10 cellular contexts compared by ENCODE assay signal in the genomic region with DNA sequence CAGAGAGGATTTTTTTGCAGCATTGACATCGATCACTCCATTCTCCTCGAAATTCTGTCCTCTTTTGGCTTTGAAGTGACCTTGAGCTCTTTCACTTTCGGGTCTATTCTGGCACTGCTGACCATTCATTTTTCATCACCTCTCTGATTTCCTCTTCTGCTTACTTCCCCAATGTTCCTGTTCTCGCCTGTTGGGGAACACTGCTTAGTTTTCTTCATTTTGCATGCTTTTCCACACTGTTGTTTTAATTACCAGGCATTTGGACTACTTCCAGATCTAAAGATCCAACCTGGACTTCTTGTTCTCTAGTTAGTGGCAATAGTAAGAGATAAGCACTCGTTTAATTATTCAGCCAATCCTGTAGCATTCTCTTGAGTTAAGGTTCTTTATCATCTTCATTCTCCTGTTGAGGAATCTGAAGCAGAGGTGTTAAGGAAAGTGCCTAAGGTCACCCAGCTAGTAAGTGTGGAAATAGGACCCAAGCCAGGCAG. TPM values are rescaled to one million over a fixed set of nuclear protein-coding genes. Genes with fewer than 3 reads are reported as not detected.
DNase-seq lines count a peak whose midpoint lies in the region; ATAC-seq and TF ChIP-seq lines count a peak whose summit lies in the region.
"Had no signal": no experiment of that assay in that cellular context is flagged by ENCODE, and none has a peak within 500 bp of the region (broad histone marks: within the 10 kb centered on the region; RNA-seq: fewer than 3 reads in every experiment).

No MANE protein-coding gene starts in this region.

- no peaks in the 10 kb centered on the region for H3K36me3 ChIP-seq in CD8-positive, alpha-beta T cell (ENCODE audit: insufficient read depth, low read length)

- H3K36me3 Mint-ChIP-seq in CD8-positive, alpha-beta T cell = peaks cover 66% of the 10 kb centered on the region
- H3K36me3 Mint-ChIP-seq in dendritic cell treated with granulocyte-macrophage colony-stimulating factor and Interleukin-4, amounts not matched to agents 40 ng/mL and 50 ng/mL, for 4 days (ENCODE audit: low read depth) = peaks cover 41% of the 10 kb centered on the region
- H3K36me3 Mint-ChIP-seq in nephron progenitor cell (ENCODE audit: low read depth) (peaks cover 26% of the 10 kb centered on the region), type B pancreatic cell (peaks cover 10% of the 10 kb centered on the region)

- no peak overlapping the region for H3K27ac ChIP-seq in CD8-positive, alpha-beta T cell (ENCODE audit: low read depth, low read length)

- H3K4me3 ChIP-seq in CD8-positive, alpha-beta T cell (ENCODE audit: low read depth, low read length) = no peak overlapping the region

- no peaks in the 10 kb centered on the region for H3K27me3 Mint-ChIP-seq in CD8-positive, alpha-beta T cell (ENCODE audit: low read depth)
- no peaks in the 10 kb centered on the region for H3K27me3 Mint-ChIP-seq in dendritic cell treated with granulocyte-macrophage colony-stimulating factor and Interleukin-4, amounts not matched to agents 40 ng/mL and 50 ng/mL, for 4 days
- H3K27me3 Mint-ChIP-seq in nephron progenitor cell (ENCODE audit: low read depth, poor library complexity) (no peaks in the 10 kb centered on the region), type B pancreatic cell (no peaks in the 10 kb centered on the region)
- H3K27me3 Mint-ChIP-seq: activated naive CD8-positive, alpha-beta T cell treated with anti-CD3 and anti-CD28 coated beads for 36 hours had no signal

- no peaks in the 10 kb centered on the region for H3K27me3 ChIP-seq in CD8-positive, alpha-beta T cell (ENCODE audit: insufficient read depth, low read length)

- H3K27ac Mint-ChIP-seq in CD8-positive, alpha-beta T cell = peak overlapping the region; percentile 6
- peak overlapping the region; percentile 93 for H3K27ac Mint-ChIP-seq in dendritic cell treated with granulocyte-macrophage colony-stimulating factor and Interleukin-4, amounts not matched to agents 40 ng/mL and 50 ng/mL, for 4 days
- H3K27ac Mint-ChIP-seq in nephron progenitor cell (peak overlapping the region; percentile 52), type B pancreatic cell (no peak overlapping the region)
- H3K27ac Mint-ChIP-seq: activated naive CD8-positive, alpha-beta T cell treated with anti-CD3 and anti-CD28 coated beads for 36 hours had no signal

- H3K9me3 ChIP-seq in CD8-positive, alpha-beta T cell (ENCODE audit: low read length) = no peaks in the 10 kb centered on the region

- ATAC-seq in CD8-positive, alpha-beta T cell = no peak
- no peak for ATAC-seq in HG02938 (IDR thresholded peaks at IDR 0.05; ENCODE audit: unreplicated experiment)

- intact Hi-C loops in CD8-positive, alpha-beta T cell (cut with DNase I, micrococcal nuclease) = no loop called here
- intact Hi-C loops in dendritic cell treated with granulocyte-macrophage colony-stimulating factor and Interleukin-4, amounts not matched to agents 40 ng/mL and 50 ng/mL, for 4 days (cut with micrococcal nuclease) = loop anchor here (2.0 kb wide), 1 partner anchor 54 kb away; a partner anchor contains a TSS
- intact Hi-C loops in posterior cingulate gyrus (cut with DNase I) = loop anchor here (5.0 kb wide), 1 partner anchor 41 kb away; no protein-coding TSS in a partner anchor

- POLR2A ChIA-PET in CD8-positive, alpha-beta T cell (lab: Charles Lee) = no interaction called here

- peaks cover 76% of the 10 kb centered on the region for H3K4me1 Mint-ChIP-seq in CD8-positive, alpha-beta T cell (ENCODE audit: low read depth)
- peaks cover 38% of the 10 kb centered on the region for H3K4me1 Mint-ChIP-seq in dendritic cell treated with granulocyte-macrophage colony-stimulating factor and Interleukin-4, amounts not matched to agents 40 ng/mL and 50 ng/mL, for 4 days (ENCODE audit: low read depth)
- peaks cover 46% of the 10 kb centered on the region for H3K4me1 Mint-ChIP-seq in nephron progenitor cell
- peaks cover 40% of the 10 kb centered on the region for H3K4me1 Mint-ChIP-seq in type B pancreatic cell (ENCODE audit: unreplicated experiment)

- no peak overlapping the region for H3K4me3 Mint-ChIP-seq in CD8-positive, alpha-beta T cell
- H3K4me3 Mint-ChIP-seq in dendritic cell treated with granulocyte-macrophage colony-stimulating factor and Interleukin-4, amounts not matched to agents 40 ng/mL and 50 ng/mL, for 4 days = peak overlapping the region; percentile 62
- no peak overlapping the region for H3K4me3 Mint-ChIP-seq in nephron progenitor cell
- H3K4me3 Mint-ChIP-seq in type B pancreatic cell = no peak overlapping the region
- H3K4me3 Mint-ChIP-seq: activated naive CD8-positive, alpha-beta T cell treated with anti-CD3 and anti-CD28 coated beads for 36 hours had no signal

- H3K4me1 ChIP-seq in CD8-positive, alpha-beta T cell (ENCODE audit: insufficient read depth, low read length) = peaks cover 27% of the 10 kb centered on the region

- CTCF ChIA-PET in CD8-positive, alpha-beta T cell (lab: Charles Lee) = no interaction called here

- no peak for TF ChIP-seq CTCF in CD8-positive, alpha-beta T cell (IDR thresholded peaks at IDR 0.05)
- TF ChIP-seq CTCF in nephron progenitor cell (IDR thresholded peaks at IDR 0.05) (no peak), type B pancreatic cell (conservative IDR thresholded peaks at IDR 0.05) (no peak)

- no peaks in the 10 kb centered on the region for H3K9me3 Mint-ChIP-seq in CD8-positive, alpha-beta T cell
- H3K9me3 Mint-ChIP-seq in dendritic cell treated with granulocyte-macrophage colony-stimulating factor and Interleukin-4, amounts not matched to agents 40 ng/mL and 50 ng/mL, for 4 days = no peaks in the 10 kb centered on the region
- H3K9me3 Mint-ChIP-seq in nephron progenitor cell (no peaks in the 10 kb centered on the region), type B pancreatic cell (no peaks in the 10 kb centered on the region)

- DNase-seq in CD8-positive, alpha-beta T cell = no peak
- peak; percentile 41 for DNase-seq in MV-4-11 (lab: John Stamatoyannopoulos, UW)
- no peak for DNase-seq in nephron progenitor cell
- DNase-seq in Ammon's horn (ENCODE audit: low spot score) = no peak
- no peak for DNase-seq in type B pancreatic cell (ENCODE audit: extremely low spot score, unreplicated experiment)
- no peak for DNase-seq in posterior cingulate gyrus
- DNase-seq: activated naive CD8-positive, alpha-beta T cell treated with anti-CD3 and anti-CD28 coated beads for 36 hours; NCI-H2171 had no signal

RNA-seq across cellular contexts. Expression of a gene that starts 53.4 kb away (rescaled TPM):
- total RNA-seq in CD8-positive, alpha-beta T cell = 10 to 100 TPM; 57.6 to 60.8 TPM
- 47.9 and 62.8 TPM in 2 replicates for total RNA-seq in type B pancreatic cell (ENCODE audit: low replicate concordance)

Comparison
In these comparisons a context has a peak if more than half of its experiments do, and no peak if none do; other contexts are left out.
1. intact Hi-C loops: an anchor here in dendritic cell treated with granulocyte-macrophage colony-stimulating factor and Interleukin-4, amounts not matched to agents 40 ng/mL and 50 ng/mL, for 4 days (2.0 kb wide) and posterior cingulate gyrus (5.0 kb wide); none called in CD8-positive, alpha-beta T cell.